In genomic region chr5:156532921-156533320, GRCh38 we compare ENCODE assay signal across 15 cellular contexts.
DNase-seq lines count a peak whose midpoint lies in the region; ATAC-seq and TF ChIP-seq lines count a peak whose summit lies in the region.
"Had no signal": no experiment of that assay in that cellular context is flagged by ENCODE, and none has a peak within 500 bp of the region (broad histone marks: within the 10 kb centered on the region; RNA-seq: fewer than 3 reads in every experiment).

No MANE protein-coding gene starts in this region.

- H2AFZ ChIP-seq in trophoblast cell (ENCODE audit: insufficient read depth, low read length, poor library complexity) = no peak overlapping the region
- H2AFZ ChIP-seq: GM23338 had no signal

- H4K12ac ChIP-seq in trophoblast cell (ENCODE audit: low read depth, low read length) = no peak overlapping the region

- H4K8ac ChIP-seq in trophoblast cell (ENCODE audit: low read depth, low read length) = no peak overlapping the region

- ATAC-seq in natural killer cell treated with Interleukin-12 subunit alpha and Interleukin-12 subunit beta and Interleukin-15 and Interleukin-18, amount 100 ng/mL, for 72 hours = peak; percentile 56 to 58
- ATAC-seq in natural killer cell (no peak), HG03460 (IDR thresholded peaks at IDR 0.05; ENCODE audit: unreplicated experiment) (no peak)
- ATAC-seq: GM23338, HepG2 had no signal

- peak overlapping the region; percentile 6 for H3K4me3 Mint-ChIP-seq in natural killer cell treated with Interleukin-12 subunit alpha and Interleukin-12 subunit beta and Interleukin-15 and Interleukin-18, amount 100 ng/mL, for 72 hours
- H3K4me3 Mint-ChIP-seq in natural killer cell = no peak overlapping the region
- H3K4me3 Mint-ChIP-seq: CD4-positive, alpha-beta T cell; GM23338 had no signal

- no peaks in the 10 kb centered on the region for H3K36me3 Mint-ChIP-seq in natural killer cell treated with Interleukin-12 subunit alpha and Interleukin-12 subunit beta and Interleukin-15 and Interleukin-18, amount 100 ng/mL, for 72 hours
- no peaks in the 10 kb centered on the region for H3K36me3 Mint-ChIP-seq in natural killer cell

- peak overlapping the region; percentile 83 for H3K27ac ChIP-seq in VCaP
- no peak overlapping the region for H3K27ac ChIP-seq in trophoblast cell (ENCODE audit: low read depth, low read length)
- no peak overlapping the region for H3K27ac ChIP-seq in spleen
- no peak overlapping the region for H3K27ac ChIP-seq in thyroid gland
- H3K27ac ChIP-seq: 22Rv1 had no signal

- no peak overlapping the region for H3K9ac ChIP-seq in trophoblast cell (ENCODE audit: low read length)

- no CpG with 5 or more reads among the region's 4 CpGs for WGBS in trophoblast cell (ENCODE audit: extremely low coverage, insufficient coverage, insufficient read length)
- WGBS in spleen, 5 donors = 70 to 87% (median 77%) methylated on average over 4 of the region's 4 CpGs
- 91 to 93% methylated on average over 4 of the region's 4 CpGs for WGBS in thyroid gland, 2 donors

- no peak overlapping the region for H3K4ac ChIP-seq in trophoblast cell (ENCODE audit: low read depth, low read length)

- H3K18ac ChIP-seq in trophoblast cell (ENCODE audit: low read length) = no peak overlapping the region

- H2BK120ac ChIP-seq in trophoblast cell (ENCODE audit: insufficient read depth, low read length, poor library complexity) = no peak overlapping the region

- DNase-seq in natural killer cell treated with Interleukin-12 subunit alpha and Interleukin-12 subunit beta and Interleukin-15 and Interleukin-18, amount 100 ng/mL, for 72 hours (ENCODE audit: low spot score) = no peak
- DNase-seq in natural killer cell (no peak), trophoblast cell (no peak), spleen (no peak), thyroid gland (no peak)
- DNase-seq: C1 segment of cervical spinal cord; CD4-positive, alpha-beta T cell; DND-41; GDM1; H7 had no signal

- no peaks in the 10 kb centered on the region for H3K79me1 ChIP-seq in trophoblast cell (ENCODE audit: low read length)

- no peak for TF ChIP-seq CTCF in natural killer cell (IDR thresholded peaks at IDR 0.05)
- TF ChIP-seq CTCF in VCaP (conservative IDR thresholded peaks at IDR 0.05) = no peak
- no peak for TF ChIP-seq CTCF in spleen (IDR thresholded peaks at IDR 0.05 in 8 of 11, conservative IDR thresholded peaks at IDR 0.05 in 3 of 11)
- TF ChIP-seq CTCF in thyroid gland (IDR thresholded peaks at IDR 0.05) = no peak

- no peaks in the 10 kb centered on the region for H3K9me3 ChIP-seq in trophoblast cell (ENCODE audit: insufficient read depth, low read depth, low read length)
- H3K9me3 ChIP-seq in spleen = no peaks in the 10 kb centered on the region
- no peaks in the 10 kb centered on the region for H3K9me3 ChIP-seq in thyroid gland

- H3K4me3 ChIP-seq in trophoblast cell (ENCODE audit: low read depth, low read length) (no peak overlapping the region), spleen (no peak overlapping the region), thyroid gland (replicated peaks in 1 of 3) (no peak overlapping the region)
- H3K4me3 ChIP-seq: GM23338 had no signal

- H2AK5ac ChIP-seq in trophoblast cell (ENCODE audit: low read length) = no peak overlapping the region

- intact Hi-C loops in natural killer cell (cut with micrococcal nuclease) (no loop called here), spleen (cut with DNase I; ENCODE audit: low total_unique reads) (no loop called here), thyroid gland (cut with DNase I) (no loop called here)

- H3K23ac ChIP-seq in trophoblast cell (ENCODE audit: low read length) = peak overlapping the region; percentile 13

- no peak overlapping the region for H3K14ac ChIP-seq in trophoblast cell (ENCODE audit: low read length)

- H3K36me3 ChIP-seq in trophoblast cell (ENCODE audit: control insufficient read depth in 1 of 2, insufficient read depth in 2 of 2, low read length in 2 of 2) = no peaks in the 10 kb centered on the region
- H3K36me3 ChIP-seq in spleen = no peaks in the 10 kb centered on the region
- no peaks in the 10 kb centered on the region for H3K36me3 ChIP-seq in thyroid gland

- H3K27me3 ChIP-seq in trophoblast cell (ENCODE audit: insufficient read depth, low read length) (no peaks in the 10 kb centered on the region), spleen (replicated peaks in 1 of 7) (no peaks in the 10 kb centered on the region), thyroid gland (no peaks in the 10 kb centered on the region)

- H2BK12ac ChIP-seq in trophoblast cell (ENCODE audit: low read length) = no peak overlapping the region

- peaks cover 4 to 12% of the 10 kb centered on the region in 2 donors for H3K4me1 Mint-ChIP-seq in natural killer cell treated with Interleukin-12 subunit alpha and Interleukin-12 subunit beta and Interleukin-15 and Interleukin-18, amount 100 ng/mL, for 72 hours (ENCODE audit: low read depth in 2 of 2)
- peaks cover 4 to 6% of the 10 kb centered on the region in 2 donors for H3K4me1 Mint-ChIP-seq in natural killer cell
- H3K4me1 Mint-ChIP-seq: GM23338 had no signal

- no peak overlapping the region for H3K27ac Mint-ChIP-seq in natural killer cell treated with Interleukin-12 subunit alpha and Interleukin-12 subunit beta and Interleukin-15 and Interleukin-18, amount 100 ng/mL, for 72 hours
- no peak overlapping the region for H3K27ac Mint-ChIP-seq in natural killer cell
- H3K27ac Mint-ChIP-seq: CD4-positive, alpha-beta T cell; GM23338 had no signal

- no peak for TF ChIP-seq POLR2A in spleen (IDR thresholded peaks at IDR 0.05)
- TF ChIP-seq POLR2A in thyroid gland (IDR thresholded peaks at IDR 0.05) = no peak

- no peak overlapping the region for H4K91ac ChIP-seq in trophoblast cell (ENCODE audit: low read depth, low read length)

- H3K27me3 Mint-ChIP-seq in natural killer cell treated with Interleukin-12 subunit alpha and Interleukin-12 subunit beta and Interleukin-15 and Interleukin-18, amount 100 ng/mL, for 72 hours = peaks cover 13 to 24% of the 10 kb centered on the region in 2 donors
- H3K27me3 Mint-ChIP-seq in natural killer cell (ENCODE audit: low read depth in 2 of 2) = peaks cover 0 to 6% of the 10 kb centered on the region in 2 donors

- no peak overlapping the region for H3K4me2 ChIP-seq in trophoblast cell (ENCODE audit: low read length)
- H3K4me2 ChIP-seq: GM23338 had no signal

- H2BK5ac ChIP-seq in trophoblast cell (ENCODE audit: low read depth, low read length, poor library complexity) = no peak overlapping the region

- H3K4me1 ChIP-seq in trophoblast cell (ENCODE audit: control insufficient read depth in 1 of 2, insufficient read depth in 2 of 2, low read length in 2 of 2) = no peaks in the 10 kb centered on the region
- H3K4me1 ChIP-seq in spleen = no peaks in the 10 kb centered on the region
- H3K4me1 ChIP-seq in thyroid gland = no peaks in the 10 kb centered on the region

- H3K79me2 ChIP-seq in trophoblast cell (ENCODE audit: control insufficient read depth, insufficient read depth, low read length, poor library complexity) = no peaks in the 10 kb centered on the region

- H3K9me3 Mint-ChIP-seq in natural killer cell treated with Interleukin-12 subunit alpha and Interleukin-12 subunit beta and Interleukin-15 and Interleukin-18, amount 100 ng/mL, for 72 hours = peaks cover 3% of the 10 kb centered on the region
- H3K9me3 Mint-ChIP-seq in natural killer cell = no peaks in the 10 kb centered on the region
- H3K9me3 Mint-ChIP-seq: CD4-positive, alpha-beta T cell; GM23338 had no signal

Comparison
In these comparisons a context has a peak if more than half of its experiments do, and no peak if none do; other contexts are left out.
1. ATAC-seq: peak in natural killer cell treated with Interleukin-12 subunit alpha and Interleukin-12 subunit beta and Interleukin-15 and Interleukin-18, amount 100 ng/mL, for 72 hours (2 of 2); none in natural killer cell (0 of 3) and HG03460 (single experiment).